In the genomic region with DNA sequence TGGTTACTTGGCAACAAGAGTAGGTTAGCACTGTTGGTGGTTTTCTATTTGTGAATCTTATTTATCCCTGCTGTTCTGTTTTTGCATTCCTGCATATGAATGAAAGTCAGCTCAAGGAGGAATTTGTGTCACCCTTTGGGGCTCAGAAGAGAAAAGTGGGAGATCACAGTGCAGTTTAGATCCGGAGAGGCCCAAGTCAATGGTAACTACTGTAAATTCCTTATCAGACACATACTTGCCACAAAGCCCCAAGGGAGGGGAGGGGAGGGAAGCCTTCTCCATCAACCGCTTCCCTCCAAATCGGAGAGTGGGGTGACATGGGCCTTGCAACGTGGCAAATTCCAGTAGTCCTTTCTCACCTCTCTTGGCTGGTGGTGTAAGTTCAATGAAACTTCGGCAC, we compare ENCODE assay signal across 1 cellular context.
TF ChIP-seq lines count a peak whose summit lies in the region.

No MANE protein-coding gene starts in this region.

TF ChIP-seq in GM23338, 12 proteins besides CTCF, POLR2A, EP300 and RAD21 (continued from another document):
- TF ChIP-seq, protein P1, sequence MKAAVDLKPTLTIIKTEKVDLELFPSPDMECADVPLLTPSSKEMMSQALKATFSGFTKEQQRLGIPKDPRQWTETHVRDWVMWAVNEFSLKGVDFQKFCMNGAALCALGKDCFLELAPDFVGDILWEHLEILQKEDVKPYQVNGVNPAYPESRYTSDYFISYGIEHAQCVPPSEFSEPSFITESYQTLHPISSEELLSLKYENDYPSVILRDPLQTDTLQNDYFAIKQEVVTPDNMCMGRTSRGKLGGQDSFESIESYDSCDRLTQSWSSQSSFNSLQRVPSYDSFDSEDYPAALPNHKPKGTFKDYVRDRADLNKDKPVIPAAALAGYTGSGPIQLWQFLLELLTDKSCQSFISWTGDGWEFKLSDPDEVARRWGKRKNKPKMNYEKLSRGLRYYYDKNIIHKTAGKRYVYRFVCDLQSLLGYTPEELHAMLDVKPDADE (IDR thresholded peaks at IDR 0.05), result 0 out of 2 replicates have a peak, but pooled peaks have one; percentile 26
- no peak for TF ChIP-seq POLR2AphosphoS5 (IDR thresholded peaks at IDR 0.05; ENCODE audit: low read depth)
- no peak for TF ChIP-seq REST (IDR thresholded peaks at IDR 0.05; ENCODE audit: unreplicated experiment)
- TF ChIP-seq ZNF114 (CRISPR knock-in tag; IDR thresholded peaks at IDR 0.05), result no peak
- TF ChIP-seq JUNB (IDR thresholded peaks at IDR 0.05; ENCODE audit: unreplicated experiment), result no peak
- no peak for TF ChIP-seq EZH2 (IDR thresholded peaks at IDR 0.05; ENCODE audit: low read depth, unreplicated experiment)
- no peak for TF ChIP-seq ZNF331 (CRISPR knock-in tag; IDR thresholded peaks at IDR 0.05; ENCODE audit: low read depth)
- no peak for TF ChIP-seq STAT1 (IDR thresholded peaks at IDR 0.05; ENCODE audit: unreplicated experiment)
TF ChIP-seq in GM23338: peak in this region for 3.
